Comparison of ENCODE assay signal across 8 cellular contexts in the genomic region with DNA sequence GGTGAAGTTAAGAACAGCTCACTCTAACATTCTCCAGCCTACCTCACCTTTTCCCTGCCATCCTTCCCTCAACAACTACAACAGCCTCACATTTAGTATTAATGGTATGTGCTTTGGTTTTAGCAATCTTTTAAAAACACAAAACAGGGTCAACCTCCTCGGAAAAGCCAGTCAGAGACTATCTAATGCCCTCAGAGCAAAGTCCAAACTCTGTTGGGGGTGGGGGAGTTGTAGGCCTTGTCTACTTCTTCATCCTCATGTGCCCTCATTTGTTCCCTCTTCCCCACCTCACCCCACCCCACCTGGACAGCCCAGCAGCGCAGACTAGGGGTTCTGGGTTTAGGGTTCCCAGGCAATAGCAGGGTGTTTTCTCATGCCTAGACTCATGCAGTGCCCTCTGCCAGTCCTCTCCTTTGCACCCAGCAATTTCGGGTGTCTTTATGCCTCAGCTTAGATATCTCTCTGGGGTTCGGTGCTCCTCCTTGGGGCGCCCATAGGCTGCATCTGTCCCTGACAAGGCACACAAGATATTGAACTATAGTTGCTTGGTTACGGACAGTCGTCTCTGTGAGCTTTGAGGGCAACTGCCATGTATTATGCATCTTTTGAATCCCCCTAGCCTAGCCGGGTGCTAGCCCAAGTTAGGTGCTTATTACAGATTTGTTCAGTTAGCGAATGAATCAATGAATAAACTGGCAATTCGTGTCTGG.
DNase-seq lines count a peak whose midpoint lies in the region; FAIRE-seq and TF ChIP-seq lines count a peak whose summit lies in the region.

No MANE protein-coding gene starts in this region.

- H3K4me1 ChIP-seq in HUES48 (ENCODE audit: control insufficient read depth, insufficient read depth, low read length) (0 out of 2 replicates have a peak, but pooled peaks cover 4% of the 10 kb centered on the region), muscle layer of colon (ENCODE audit: insufficient read depth, low read length) (peaks cover 19% of the 10 kb centered on the region)

- H3K9me3 ChIP-seq in HUES48 (ENCODE audit: control insufficient read depth, insufficient read depth, low read length) (no peaks in the 10 kb centered on the region), muscle layer of colon (ENCODE audit: low read length) (no peaks in the 10 kb centered on the region)

- TF ChIP-seq CTCF in 22Rv1 (IDR thresholded peaks at IDR 0.05), result no peak
- no peak for TF ChIP-seq CTCF in cardiac fibroblast (IDR thresholded peaks at IDR 0.05; ENCODE audit: low read depth, low read length)

- peak overlapping the region; percentile 55 for H3K4me3 ChIP-seq in HUES48 (ENCODE audit: low read depth, low read length)
- peak overlapping the region; percentile 11 to 25 for H3K4me3 ChIP-seq in cardiac fibroblast (replicated peaks in 1 of 2; ENCODE audit: low read depth in 2 of 2, low read length in 2 of 2)
- H3K4me3 ChIP-seq in muscle layer of colon (ENCODE audit: low read depth in 1 of 2, low read length in 2 of 2), result peak overlapping the region; percentile 71 to 85

- H3K27ac ChIP-seq in 22Rv1 (peak overlapping the region; percentile 75), HUES48 (ENCODE audit: low read depth, low read length) (peak overlapping the region; percentile 36), muscle layer of colon (ENCODE audit: low read depth, low read length) (no peak overlapping the region)

- H3K9ac ChIP-seq in HUES48 (ENCODE audit: low read depth, low read length) (no peak overlapping the region), muscle layer of colon (ENCODE audit: low read length) (no peak overlapping the region)

- no peaks in the 10 kb centered on the region for H3K27me3 ChIP-seq in HUES48 (ENCODE audit: control insufficient read depth, insufficient read depth, low read length)
- H3K27me3 ChIP-seq in muscle layer of colon (ENCODE audit: control insufficient read depth in 1 of 2, insufficient read depth in 2 of 2, low read length in 2 of 2), result no peaks in the 10 kb centered on the region

- peaks cover 26% of the 10 kb centered on the region for H3K36me3 ChIP-seq in HUES48 (ENCODE audit: control insufficient read depth, insufficient read depth, low read length)
- peaks cover 17% of the 10 kb centered on the region for H3K36me3 ChIP-seq in muscle layer of colon (ENCODE audit: insufficient read depth, low read length)

- DNase-seq in cardiac fibroblast (ENCODE audit: low read depth in 2 of 2) (no peak), NCI-H1694 (lab: John Stamatoyannopoulos, UW) (no peak), GOT3 (lab: John Stamatoyannopoulos, UW) (no peak), urothelium cell line (ENCODE audit: low spot score) (no peak)
- no peak for DNase-seq in NK-92 treated with Interleukin-12 subunit alpha and Interleukin-12 subunit beta, amount 100 ng/mL, for 24 hours (lab: John Stamatoyannopoulos, UW)

- FAIRE-seq in urothelium cell line (lab: Jason Lieb, UNC), result no peak

Comparison
In these comparisons a context has a peak if more than half of its experiments do, and no peak if none do; other contexts are left out.
1. H3K4me3 ChIP-seq: peak in every context shown above with its lines; median percentile 78 in muscle layer of colon; 55 in HUES48; 18 in cardiac fibroblast.